ENCODE assay signal across 19 cellular contexts in genomic region chr6:29414588-29414987, GRCh38. TPM values are rescaled to one million over a fixed set of nuclear protein-coding genes. Genes with fewer than 3 reads are reported as not detected.
DNase-seq lines count a peak whose midpoint lies in the region; FAIRE-seq and TF ChIP-seq lines count a peak whose summit lies in the region.
"Had no signal": no experiment of that assay in that cellular context is flagged by ENCODE, and none has a peak within 500 bp of the region (broad histone marks: within the 10 kb centered on the region; RNA-seq: fewer than 3 reads in every experiment).

Gene OR12D1 (plus strand): TSS chr6:29414928.

- H3K9me3 ChIP-seq in neural progenitor cell (ENCODE audit: low read depth), result no peaks in the 10 kb centered on the region
- no peaks in the 10 kb centered on the region for H3K9me3 ChIP-seq in small intestine (ENCODE audit: control insufficient read depth, low read depth)
- H3K9me3 ChIP-seq: thoracic aorta had no signal

- no peak within 1 kb of the TSS for H3K9ac ChIP-seq in neural progenitor cell
- H3K9ac ChIP-seq: BLaER1 had no signal

- TF ChIP-seq CTCF in RWPE1 (conservative IDR thresholded peaks at IDR 0.05; ENCODE audit: low read depth) (no peak), epithelial cell of proximal tubule (conservative IDR thresholded peaks at IDR 0.05; ENCODE audit: low read depth, low read length) (peak; percentile 50), neural progenitor cell (IDR thresholded peaks at IDR 0.05) (peak; percentile 43)

- no peaks in the 10 kb centered on the region for H3K36me3 ChIP-seq in neural progenitor cell
- H3K36me3 ChIP-seq in small intestine (ENCODE audit: control insufficient read depth in 2 of 2, insufficient read depth in 2 of 2, low read length in 2 of 2), result no peaks in the 10 kb centered on the region
- H3K36me3 ChIP-seq: BLaER1, thoracic aorta had no signal

- FAIRE-seq in small intestine (lab: Jason Lieb, UNC), result no peak

- no peaks in the 10 kb centered on the region for H3F3A ChIP-seq in neural progenitor cell (ENCODE audit: low read depth)

- POLR2A ChIA-PET in RWPE1 (lab: Yijun Ruan, JAX; ENCODE audit: low non-redundant PET), result no interaction called here

- no peak within 1 kb of the TSS for H3K4me3 Mint-ChIP-seq in neural progenitor cell
- H3K4me3 Mint-ChIP-seq: activated CD4-positive, alpha-beta T cell treated with anti-CD3 and anti-CD28 coated beads, Interleukin-2, amount 10 ng/mL, durations not matched to agents 7 days and 5 days; activated naive CD4-positive, alpha-beta T cell treated with anti-CD3 and anti-CD28 coated beads, Interleukin-2, amount 50 U/mL, for 24 hours had no signal

- no peak within 1 kb of the TSS for H3K4me2 ChIP-seq in neural progenitor cell
- H3K4me2 ChIP-seq: BLaER1 had no signal

- no peak within 1 kb of the TSS for H3K27ac Mint-ChIP-seq in neural progenitor cell
- H3K27ac Mint-ChIP-seq: activated CD4-positive, alpha-beta T cell treated with anti-CD3 and anti-CD28 coated beads, Interleukin-2, amount 10 ng/mL, durations not matched to agents 7 days and 5 days; activated naive CD4-positive, alpha-beta T cell treated with anti-CD3 and anti-CD28 coated beads, Interleukin-2, amount 50 U/mL, for 24 hours had no signal

- peak; percentile 25 for DNase-seq in ELR (ENCODE audit: low read depth)
- peak; percentile 4 for DNase-seq in RWPE1 (ENCODE audit: low spot score)
- DNase-seq in epithelial cell of proximal tubule (ENCODE audit: low read depth), result peak; percentile 37
- DNase-seq in neural progenitor cell (ENCODE audit: low spot score), result peak; percentile 9
- DNase-seq in activated CD4-positive, alpha-beta T cell treated with anti-CD3 and anti-CD28 coated beads for 1 hour, result no peak
- DNase-seq in small intestine, result no peak
- no peak for DNase-seq in amniotic stem cell (lab: John Stamatoyannopoulos, UW)
- no peak for DNase-seq in activated T-cell treated with anti-CD3 and anti-CD28 coated beads, Interleukin-2, amount 50 U/mL, for 48 hours
- DNase-seq: activated CD4-positive, alpha-beta T cell treated with anti-CD3 and anti-CD28 coated beads, Interleukin-2, amount 10 ng/mL, durations not matched to agents 7 days and 5 days; MV-4-11; NCI-H2081 treated with DMSO at 0.1 percent for 48 hours; NCI-H526 treated with DMSO at 0.1 percent for 48 hours; RPMI8226; stimulated activated CD4-positive, alpha-beta T cell treated with anti-CD3 and anti-CD28 coated beads, Interleukin-4, amount 100 ng/mL, for 4 hours had no signal

- peaks cover 10% of the 10 kb centered on the region for H3K9me3 Mint-ChIP-seq in neural progenitor cell

- no peaks in the 10 kb centered on the region for H3K4me1 Mint-ChIP-seq in neural progenitor cell
- H3K4me1 Mint-ChIP-seq: activated CD4-positive, alpha-beta T cell treated with anti-CD3 and anti-CD28 coated beads, Interleukin-2, amount 10 ng/mL, durations not matched to agents 7 days and 5 days; activated naive CD4-positive, alpha-beta T cell treated with anti-CD3 and anti-CD28 coated beads, Interleukin-2, amount 50 U/mL, for 24 hours had no signal

- H2AFZ ChIP-seq in neural progenitor cell (replicated peaks), result no peak within 1 kb of the TSS

- H4K20me1 ChIP-seq in neural progenitor cell (ENCODE audit: low read depth), result no peaks in the 10 kb centered on the region
- H4K20me1 ChIP-seq: BLaER1 had no signal

- no peak within 1 kb of the TSS for H3K27ac ChIP-seq in RWPE1
- no peak within 1 kb of the TSS for H3K27ac ChIP-seq in neural progenitor cell
- no peak within 1 kb of the TSS for H3K27ac ChIP-seq in small intestine (ENCODE audit: low read depth in 1 of 2, low read length in 1 of 2)
- H3K27ac ChIP-seq: BLaER1, thoracic aorta had no signal

- H3K36me3 Mint-ChIP-seq in neural progenitor cell, result no peaks in the 10 kb centered on the region

- H3K27me3 ChIP-seq in neural progenitor cell (no peaks in the 10 kb centered on the region), small intestine (ENCODE audit: control insufficient read depth in 2 of 2, insufficient read depth in 2 of 2, low read length in 2 of 2) (no peaks in the 10 kb centered on the region)
- H3K27me3 ChIP-seq: BLaER1 had no signal

- no peaks in the 10 kb centered on the region for H3K79me2 ChIP-seq in neural progenitor cell (ENCODE audit: low read depth)

- H3K27me3 Mint-ChIP-seq in neural progenitor cell (ENCODE audit: insufficient read depth, low read depth), result no peaks in the 10 kb centered on the region

- H3K4me3 ChIP-seq in epithelial cell of proximal tubule (ENCODE audit: low read depth, low read length) (no peak within 1 kb of the TSS), neural progenitor cell (no peak within 1 kb of the TSS), small intestine (ENCODE audit: low read depth in 1 of 2, low read length in 2 of 2) (no peak within 1 kb of the TSS)
- H3K4me3 ChIP-seq: BLaER1, thoracic aorta had no signal

- H3K4me1 ChIP-seq in neural progenitor cell (no peaks in the 10 kb centered on the region), small intestine (ENCODE audit: control insufficient read depth in 2 of 2, insufficient read depth in 1 of 2, low read depth in 1 of 2, low read length in 1 of 2) (no peaks in the 10 kb centered on the region)
- H3K4me1 ChIP-seq: BLaER1 had no signal

- CTCF ChIA-PET in RWPE1 (lab: Yijun Ruan, JAX), result interaction anchor here (0.8 kb wide), 1 partner anchor 174 kb away, joined by 3 read pairs; no protein-coding TSS in a partner anchor

RNA-seq across cellular contexts. Expression of gene OR12D1, which starts in this region (rescaled TPM):
- not detected in 2 replicates for total RNA-seq in epithelial cell of proximal tubule
- total RNA-seq in neural progenitor cell (ENCODE audit: low replicate concordance), result not detected in 2 replicates
- not detected for polyA plus RNA-seq in small intestine
- total RNA-seq: activated CD4-positive, alpha-beta T cell treated with anti-CD3 and anti-CD28 coated beads, Interleukin-2, amount 10 ng/mL, durations not matched to agents 7 days and 5 days; cardiac septum; skeletal muscle tissue; thoracic aorta had no signal

Comparison
In these comparisons a context has a peak if more than half of its experiments do, and no peak if none do; other contexts are left out.
1. Peak in DNase-seq in epithelial cell of proximal tubule; RNA of the gene not detected or under 1 TPM.
2. Peak in DNase-seq in neural progenitor cell; RNA of the gene not detected or under 1 TPM.
3. DNase-seq: peak in ELR (single experiment) and RWPE1 (single experiment); none in activated CD4-positive, alpha-beta T cell treated with anti-CD3 and anti-CD28 coated beads for 1 hour (single experiment), small intestine (single experiment), amniotic stem cell (single experiment) and activated T-cell treated with anti-CD3 and anti-CD28 coated beads, Interleukin-2, amount 50 U/mL, for 48 hours (0 of 2).